8 cellular contexts compared by ENCODE assay signal in the genomic region with DNA sequence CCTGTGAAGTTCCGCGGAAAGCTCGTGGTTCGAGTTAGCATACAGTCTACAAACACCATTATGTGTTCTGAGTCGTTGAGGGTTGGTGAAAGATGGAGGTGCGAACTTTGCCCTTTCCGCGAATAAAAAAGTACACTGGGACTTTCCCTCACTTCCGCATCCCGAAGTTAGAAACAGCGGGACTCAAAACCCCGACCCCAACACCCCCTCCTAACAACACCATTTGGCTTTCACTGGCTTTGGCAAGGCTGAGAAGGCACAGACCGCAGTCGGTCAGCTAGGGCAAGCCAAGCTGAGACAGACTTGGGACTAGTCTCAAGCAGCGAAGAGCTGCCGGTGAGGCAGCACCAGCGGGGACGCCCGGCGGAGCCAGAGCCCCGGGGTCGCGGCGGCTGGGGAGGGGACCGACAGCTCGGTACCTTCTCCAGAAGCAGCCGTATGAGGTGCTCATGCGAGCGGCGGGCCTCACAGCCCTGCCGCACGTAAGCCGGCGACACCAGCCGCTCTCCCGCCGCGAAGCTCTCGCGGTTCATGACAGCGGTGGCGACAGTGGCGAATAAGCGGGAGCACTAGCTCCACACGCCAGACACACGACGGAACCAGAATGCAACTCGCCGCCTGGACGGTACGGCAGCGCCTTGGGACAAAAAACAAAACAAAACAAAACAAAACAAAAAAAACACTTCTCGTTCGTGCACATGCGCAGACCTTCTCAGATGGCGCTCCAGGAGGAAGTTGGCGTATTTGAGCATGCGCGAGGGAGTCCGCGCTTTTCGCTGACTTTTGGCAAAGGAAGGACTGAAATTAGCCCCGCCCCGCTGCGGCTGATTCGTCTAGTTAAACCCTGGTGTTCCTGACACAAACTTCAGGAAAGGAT. TPM values are rescaled to one million over a fixed set of nuclear protein-coding genes. Genes with fewer than 3 reads are reported as not detected.
A peak's percentile ranks its signal among the peaks of the same experiment; 100 is the strongest.
DNase-seq lines count a peak whose midpoint lies in the region; TF ChIP-seq lines count a peak whose summit lies in the region.

A gene (minus strand): TSS at position 613 of the 877 bp plus-strand sequence. CDS start 80 bp downstream, at position 533.

- H3K9ac ChIP-seq in ES-I3 (ENCODE audit: low read depth, low read length): peak within 1 kb of the TSS; percentile 87
- peak within 1 kb of the TSS; percentile 78 for H3K9ac ChIP-seq in MM.1S (ENCODE audit: low read length)
- H3K9ac ChIP-seq in neural cell (ENCODE audit: low read length): peak within 1 kb of the TSS; percentile 75

- TF ChIP-seq POLR2A in stomach (IDR thresholded peaks at IDR 0.05): no peak

- in situ Hi-C loops in HAP-1 (cut with MboI; ENCODE audit: low sequenced_read_pairs): no loop called here

- no peaks in the 10 kb centered on the region for H3K27me3 ChIP-seq in HAP-1 (ENCODE audit: low read depth)
- no peaks in the 10 kb centered on the region for H3K27me3 ChIP-seq in MM.1S (replicated peaks; ENCODE audit: insufficient read depth, low read length)
- no peaks in the 10 kb centered on the region for H3K27me3 ChIP-seq in neural cell (ENCODE audit: insufficient read depth, low read depth, low read length)
- no peaks in the 10 kb centered on the region for H3K27me3 ChIP-seq in stomach

- H3K4me3 ChIP-seq in HAP-1 (peak within 1 kb of the TSS; percentile 72), MM.1S (ENCODE audit: low read length) (peak within 1 kb of the TSS; percentile 79), fibroblast of villous mesenchyme (ENCODE audit: low read depth, low read length) (peak within 1 kb of the TSS; percentile 85), neural cell (ENCODE audit: low read length) (peak within 1 kb of the TSS; percentile 89), stomach (peak within 1 kb of the TSS; percentile 67 to 90 (median 82))

- H3K27ac ChIP-seq in MM.1S (ENCODE audit: low read length) (peak within 1 kb of the TSS; percentile 79), neural cell (ENCODE audit: low read length) (peak within 1 kb of the TSS; percentile 83), stomach (peak within 1 kb of the TSS; percentile 94 to 99 (median 98))

- H3K9me3 ChIP-seq in ES-I3 (ENCODE audit: control insufficient read depth, insufficient read depth, low read length) (no peaks in the 10 kb centered on the region), HAP-1 (no peaks in the 10 kb centered on the region), MM.1S (replicated peaks; ENCODE audit: insufficient read depth, low read length) (no peaks in the 10 kb centered on the region), neural cell (ENCODE audit: low read length) (no peaks in the 10 kb centered on the region), stomach (no peaks in the 10 kb centered on the region)

- H3K4me2 ChIP-seq in MM.1S (ENCODE audit: low read depth, low read length) (peak within 1 kb of the TSS; percentile 80), neural cell (ENCODE audit: low read length) (peak within 1 kb of the TSS; percentile 96)

- H2AFZ ChIP-seq in MM.1S (ENCODE audit: low read length) (peak within 1 kb of the TSS; percentile 81), neural cell (ENCODE audit: low read depth, low read length) (peak within 1 kb of the TSS; percentile 96)

- WGBS in stomach, 5 donors: 0 to 2% (median 1%) methylated on average over 47 to 66 of the region's 66 CpGs

- H3K9me2 ChIP-seq in MM.1S (replicated peaks; ENCODE audit: insufficient read depth, low read length): no peaks in the 10 kb centered on the region
- no peaks in the 10 kb centered on the region for H3K9me2 ChIP-seq in neural cell (ENCODE audit: insufficient read depth, low read length)

- H3F3A ChIP-seq in MM.1S (ENCODE audit: insufficient read depth, low read length) (peaks cover 22% of the 10 kb centered on the region), neural cell (ENCODE audit: insufficient read depth, low read length, poor library complexity, severe bottlenecking) (no peaks in the 10 kb centered on the region)

- no peak for TF ChIP-seq CTCF in MM.1S (IDR thresholded peaks at IDR 0.05; ENCODE audit: low read length)
- no peak for TF ChIP-seq CTCF in fibroblast of villous mesenchyme (IDR thresholded peaks at IDR 0.05; ENCODE audit: insufficient read depth, low read depth, low read length)
- no peak for TF ChIP-seq CTCF in neural cell (IDR thresholded peaks at IDR 0.05; ENCODE audit: poor library complexity, severe bottlenecking)
- TF ChIP-seq CTCF in stomach (IDR thresholded peaks at IDR 0.05): peak in 1 of 7 experiments; percentile 24

- H3K4me1 ChIP-seq in ES-I3 (ENCODE audit: insufficient read depth, low read length) (peaks cover 5% of the 10 kb centered on the region; the same call in 1 of the 2 replicates), HAP-1 (peaks cover 5% of the 10 kb centered on the region), MM.1S (ENCODE audit: low read length) (peaks cover 8% of the 10 kb centered on the region; the same call in 1 of the 2 replicates), stomach (peaks cover 13 to 37% (median 26%) of the 10 kb centered on the region in 4 donors)

- DNase-seq in HAP-1 (ENCODE audit: low spot score in 2 of 2) (peak; percentile 95 to 98), MM.1S (peak; percentile 99), SIG-M5 (lab: John Stamatoyannopoulos, UW) (peak; percentile 67), activated gamma-delta T cell treated with Interleukin-2 at 50 U/mL for 16 hours (peak; percentile 92), fibroblast of villous mesenchyme (ENCODE audit: low read depth) (peak; percentile 98), stomach (peak; percentile 99)

- intact Hi-C loops in stomach (cut with DNase I; ENCODE audit: low total_unique reads): no loop called here

- H3K36me3 ChIP-seq in ES-I3 (ENCODE audit: insufficient read depth, low read length) (no peaks in the 10 kb centered on the region), HAP-1 (replicated peaks) (no peaks in the 10 kb centered on the region; the same call in 1 of the 2 replicates), MM.1S (replicated peaks; ENCODE audit: insufficient read depth, low read length) (no peaks in the 10 kb centered on the region), neural cell (ENCODE audit: insufficient read depth, low read length) (no peaks in the 10 kb centered on the region), stomach (peaks cover 0 to 13% (median 9%) of the 10 kb centered on the region in 4 donors)

- TF ChIP-seq EP300 in neural cell (conservative IDR thresholded peaks at IDR 0.05; ENCODE audit: poor library complexity, severe bottlenecking): no peak
- no peak for TF ChIP-seq EP300 in stomach (IDR thresholded peaks at IDR 0.05)

- TF ChIP-seq RAD21 in neural cell (conservative IDR thresholded peaks at IDR 0.05): peak; percentile 64

- H4K20me1 ChIP-seq in MM.1S (ENCODE audit: insufficient read depth, low read length) (no peaks in the 10 kb centered on the region), neural cell (ENCODE audit: insufficient read depth) (no peaks in the 10 kb centered on the region)

- peaks cover 34% of the 10 kb centered on the region for H3K79me2 ChIP-seq in MM.1S (ENCODE audit: low read length)
- no peaks in the 10 kb centered on the region for H3K79me2 ChIP-seq in neural cell (replicated peaks; ENCODE audit: insufficient read depth, low read length)

TF ChIP-seq in neural cell, 6 proteins besides CTCF, POLR2A, EP300 and RAD21:
- TF ChIP-seq MXI1 (conservative IDR thresholded peaks at IDR 0.05; ENCODE audit: poor library complexity, severe bottlenecking): peak; percentile 62
- no peak for TF ChIP-seq EZH2 (IDR thresholded peaks at IDR 0.05; ENCODE audit: borderline replicate concordance, insufficient read depth, low read length, poor library complexity, severe bottlenecking)
- TF ChIP-seq, protein P1, sequence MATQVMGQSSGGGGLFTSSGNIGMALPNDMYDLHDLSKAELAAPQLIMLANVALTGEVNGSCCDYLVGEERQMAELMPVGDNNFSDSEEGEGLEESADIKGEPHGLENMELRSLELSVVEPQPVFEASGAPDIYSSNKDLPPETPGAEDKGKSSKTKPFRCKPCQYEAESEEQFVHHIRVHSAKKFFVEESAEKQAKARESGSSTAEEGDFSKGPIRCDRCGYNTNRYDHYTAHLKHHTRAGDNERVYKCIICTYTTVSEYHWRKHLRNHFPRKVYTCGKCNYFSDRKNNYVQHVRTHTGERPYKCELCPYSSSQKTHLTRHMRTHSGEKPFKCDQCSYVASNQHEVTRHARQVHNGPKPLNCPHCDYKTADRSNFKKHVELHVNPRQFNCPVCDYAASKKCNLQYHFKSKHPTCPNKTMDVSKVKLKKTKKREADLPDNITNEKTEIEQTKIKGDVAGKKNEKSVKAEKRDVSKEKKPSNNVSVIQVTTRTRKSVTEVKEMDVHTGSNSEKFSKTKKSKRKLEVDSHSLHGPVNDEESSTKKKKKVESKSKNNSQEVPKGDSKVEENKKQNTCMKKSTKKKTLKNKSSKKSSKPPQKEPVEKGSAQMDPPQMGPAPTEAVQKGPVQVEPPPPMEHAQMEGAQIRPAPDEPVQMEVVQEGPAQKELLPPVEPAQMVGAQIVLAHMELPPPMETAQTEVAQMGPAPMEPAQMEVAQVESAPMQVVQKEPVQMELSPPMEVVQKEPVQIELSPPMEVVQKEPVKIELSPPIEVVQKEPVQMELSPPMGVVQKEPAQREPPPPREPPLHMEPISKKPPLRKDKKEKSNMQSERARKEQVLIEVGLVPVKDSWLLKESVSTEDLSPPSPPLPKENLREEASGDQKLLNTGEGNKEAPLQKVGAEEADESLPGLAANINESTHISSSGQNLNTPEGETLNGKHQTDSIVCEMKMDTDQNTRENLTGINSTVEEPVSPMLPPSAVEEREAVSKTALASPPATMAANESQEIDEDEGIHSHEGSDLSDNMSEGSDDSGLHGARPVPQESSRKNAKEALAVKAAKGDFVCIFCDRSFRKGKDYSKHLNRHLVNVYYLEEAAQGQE (IDR thresholded peaks at IDR 0.05; ENCODE audit: borderline replicate concordance): no peak
- peak; percentile 47 for TF ChIP-seq POLR2AphosphoS5 (IDR thresholded peaks at IDR 0.05)
- no peak for TF ChIP-seq TAF1 (IDR thresholded peaks at IDR 0.05; ENCODE audit: low read depth)
- TF ChIP-seq SMC3 (conservative IDR thresholded peaks at IDR 0.05; ENCODE audit: poor library complexity): peak; percentile 70

RNA-seq across cellular contexts. Expression of the gene that starts here (rescaled TPM):
- total RNA-seq in fibroblast of villous mesenchyme: 4.5 and 6.5 TPM in 2 replicates
- 5.6 and 6.5 TPM in 2 replicates for polyA plus RNA-seq in neural cell
- polyA minus RNA-seq in neural cell: 11.2 and 12.5 TPM in 2 replicates
- total RNA-seq in stomach: 10 to 100 TPM in 1 of 5 donors, 1 to 10 TPM in 3, under 1 TPM in 1; 0.29 to 33.0 (median 9.4) TPM
- polyA plus RNA-seq in stomach: 1 to 10 TPM; 2.8 to 3.9 (median 3.5) TPM

Comparison
In these comparisons a context has a peak if more than half of its experiments do, and no peak if none do; other contexts are left out.
1. Peak in every context shown above with its lines: DNase-seq, H3K4me3 ChIP-seq and H3K27ac ChIP-seq.